ENCODE assay signal across 1 cellular context in genomic region chr2:121659933-121660332, GRCh38.
TF ChIP-seq lines count a peak whose summit lies in the region.

No MANE protein-coding gene starts in this region.

TF ChIP-seq in HepG2, 621 proteins besides CTCF, POLR2A, EP300 and RAD21 (continued from another document):
- TF ChIP-seq ZBTB14 (CRISPR knock-in tag; IDR thresholded peaks at IDR 0.05), result no peak
- no peak for TF ChIP-seq SMARCE1 (IDR thresholded peaks at IDR 0.05; ENCODE audit: borderline replicate concordance)
